21 cellular contexts compared by ENCODE assay signal in the genomic region with DNA sequence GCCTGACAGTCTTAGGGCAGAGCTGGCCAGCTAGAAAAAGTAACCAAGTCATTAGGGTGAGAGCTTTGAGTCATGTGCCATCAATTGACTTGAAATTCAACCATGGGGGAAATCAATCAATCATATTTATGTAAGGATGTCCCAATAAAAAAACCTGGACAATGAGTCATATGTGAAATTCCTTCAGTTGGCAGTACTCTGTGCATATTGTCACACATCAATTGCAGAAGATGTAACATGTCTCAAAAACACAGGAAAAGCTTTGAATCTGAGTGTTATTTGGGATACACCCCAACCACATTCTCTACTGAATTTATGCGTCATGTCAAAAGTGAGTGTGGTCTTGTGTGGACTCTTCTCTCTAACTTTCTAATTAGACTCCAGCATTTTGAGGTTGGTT.
A peak's percentile ranks its signal among the peaks of the same experiment; 100 is the strongest.
DNase-seq lines count a peak whose midpoint lies in the region; ATAC-seq and TF ChIP-seq lines count a peak whose summit lies in the region.
"Had no signal": no experiment of that assay in that cellular context is flagged by ENCODE, and none has a peak within 500 bp of the region (broad histone marks: within the 10 kb centered on the region; RNA-seq: fewer than 3 reads in every experiment).

No MANE protein-coding gene starts in this region.

- POLR2A ChIA-PET in WTC11 (lab: Charles Lee) = no interaction called here

- ATAC-seq in WTC11 = no peak
- ATAC-seq: T-helper 17 cell had no signal

- H4K20me1 ChIP-seq in osteoblast (ENCODE audit: insufficient read depth, low read length) = no peaks in the 10 kb centered on the region

- no peak overlapping the region for H3K4me3 Mint-ChIP-seq in WTC11
- no peak overlapping the region for H3K4me3 Mint-ChIP-seq in immature natural killer cell
- H3K4me3 Mint-ChIP-seq: B cell, CD14-positive monocyte, T-helper 17 cell had no signal

- H3K4me1 ChIP-seq in osteoblast (ENCODE audit: insufficient read depth, low read length) = no peaks in the 10 kb centered on the region

- no peak overlapping the region for H3K4me3 ChIP-seq in osteoblast (ENCODE audit: insufficient read depth, low read length)

- H3K27me3 Mint-ChIP-seq in WTC11 (ENCODE audit: low read depth) (no peaks in the 10 kb centered on the region), immature natural killer cell (ENCODE audit: low read depth in 3 of 3) (no peaks in the 10 kb centered on the region)
- H3K27me3 Mint-ChIP-seq: B cell, T-helper 17 cell had no signal

- peaks cover 53% of the 10 kb centered on the region for H3K4me1 Mint-ChIP-seq in WTC11
- H3K4me1 Mint-ChIP-seq in immature natural killer cell = no peaks in the 10 kb centered on the region
- H3K4me1 Mint-ChIP-seq: B cell, CD14-positive monocyte, T-helper 17 cell had no signal

- CTCF ChIA-PET in WTC11 (lab: Charles Lee) = no interaction called here

- no peaks in the 10 kb centered on the region for H3K27me3 ChIP-seq in osteoblast (ENCODE audit: insufficient read depth, low read length)

- H3K9me3 Mint-ChIP-seq in WTC11 (no peaks in the 10 kb centered on the region; the same call in 1 of the 2 replicates), immature natural killer cell (peaks cover 6 to 44% (median 14%) of the 10 kb centered on the region in 6 donors)

- DNase-seq in GM04504 (ENCODE audit: low read depth) (peak; percentile 36), HS-5 (ENCODE audit: low read depth) (peak; percentile 32), WTC11 (ENCODE audit: low spot score) (no peak), osteoblast (ENCODE audit: insufficient read length, low spot score, missing footprints) (peak; percentile 49), medulla oblongata (ENCODE audit: extremely low spot score) (no peak), immature natural killer cell (no peak), RKO (ENCODE audit: low spot score) (no peak)
- DNase-seq: EL; GF-D8; KBM-7; NCI-H1105; NCI-H2029 treated with DMSO at 0.1 percent for 48 hours; NCI-H226; NCI-H510A treated with DMSO at 0.1 percent for 48 hours; NCI-H774; NK-92 treated with Interleukin-12 subunit alpha and Interleukin-12 subunit beta, amount 100 ng/mL, for 24 hours; SHP77; SW 1271; T-helper 17 cell had no signal

- H3K36me3 ChIP-seq in osteoblast (ENCODE audit: insufficient read depth, low read length) = no peaks in the 10 kb centered on the region

- no peaks in the 10 kb centered on the region for H3K36me3 Mint-ChIP-seq in WTC11
- no peaks in the 10 kb centered on the region for H3K36me3 Mint-ChIP-seq in immature natural killer cell
- H3K36me3 Mint-ChIP-seq: CD14-positive monocyte had no signal

- no peak overlapping the region for H2AFZ ChIP-seq in osteoblast (ENCODE audit: low read length)

- no peaks in the 10 kb centered on the region for H3K9me3 ChIP-seq in osteoblast (ENCODE audit: low read depth, low read length)

- TF ChIP-seq CTCF in WTC11 (IDR thresholded peaks at IDR 0.05) = no peak
- no peak for TF ChIP-seq CTCF in osteoblast (IDR thresholded peaks at IDR 0.05; ENCODE audit: extremely low read depth, low read depth, low read length)

- peak overlapping the region; percentile 71 for H3K27ac Mint-ChIP-seq in WTC11
- H3K27ac Mint-ChIP-seq in immature natural killer cell = no peak overlapping the region
- H3K27ac Mint-ChIP-seq: B cell, CD14-positive monocyte, T-helper 17 cell had no signal

- no peak overlapping the region for H3K27ac ChIP-seq in osteoblast (ENCODE audit: low read depth, low read length)

- H3K79me2 ChIP-seq in osteoblast (ENCODE audit: insufficient read depth, low read length) = no peaks in the 10 kb centered on the region

- H3K4me2 ChIP-seq in osteoblast (ENCODE audit: insufficient read depth, low read length) = no peak overlapping the region

TF ChIP-seq in WTC11, 78 proteins besides CTCF, POLR2A, EP300 and RAD21:
- TF ChIP-seq, protein P1, sequence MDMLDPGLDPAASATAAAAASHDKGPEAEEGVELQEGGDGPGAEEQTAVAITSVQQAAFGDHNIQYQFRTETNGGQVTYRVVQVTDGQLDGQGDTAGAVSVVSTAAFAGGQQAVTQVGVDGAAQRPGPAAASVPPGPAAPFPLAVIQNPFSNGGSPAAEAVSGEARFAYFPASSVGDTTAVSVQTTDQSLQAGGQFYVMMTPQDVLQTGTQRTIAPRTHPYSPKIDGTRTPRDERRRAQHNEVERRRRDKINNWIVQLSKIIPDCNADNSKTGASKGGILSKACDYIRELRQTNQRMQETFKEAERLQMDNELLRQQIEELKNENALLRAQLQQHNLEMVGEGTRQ (CRISPR knock-in tag; IDR thresholded peaks at IDR 0.05) = no peak
- TF ChIP-seq SOX15 (CRISPR knock-in tag; IDR thresholded peaks at IDR 0.05) (no peak), TCF7 (CRISPR knock-in tag; IDR thresholded peaks at IDR 0.05; ENCODE audit: low read depth) (no peak)
- TF ChIP-seq, protein P2, sequence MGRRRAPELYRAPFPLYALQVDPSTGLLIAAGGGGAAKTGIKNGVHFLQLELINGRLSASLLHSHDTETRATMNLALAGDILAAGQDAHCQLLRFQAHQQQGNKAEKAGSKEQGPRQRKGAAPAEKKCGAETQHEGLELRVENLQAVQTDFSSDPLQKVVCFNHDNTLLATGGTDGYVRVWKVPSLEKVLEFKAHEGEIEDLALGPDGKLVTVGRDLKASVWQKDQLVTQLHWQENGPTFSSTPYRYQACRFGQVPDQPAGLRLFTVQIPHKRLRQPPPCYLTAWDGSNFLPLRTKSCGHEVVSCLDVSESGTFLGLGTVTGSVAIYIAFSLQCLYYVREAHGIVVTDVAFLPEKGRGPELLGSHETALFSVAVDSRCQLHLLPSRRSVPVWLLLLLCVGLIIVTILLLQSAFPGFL (CRISPR knock-in tag; IDR thresholded peaks at IDR 0.05; ENCODE audit: borderline replicate concordance) = no peak
- TF ChIP-seq, protein P3, sequence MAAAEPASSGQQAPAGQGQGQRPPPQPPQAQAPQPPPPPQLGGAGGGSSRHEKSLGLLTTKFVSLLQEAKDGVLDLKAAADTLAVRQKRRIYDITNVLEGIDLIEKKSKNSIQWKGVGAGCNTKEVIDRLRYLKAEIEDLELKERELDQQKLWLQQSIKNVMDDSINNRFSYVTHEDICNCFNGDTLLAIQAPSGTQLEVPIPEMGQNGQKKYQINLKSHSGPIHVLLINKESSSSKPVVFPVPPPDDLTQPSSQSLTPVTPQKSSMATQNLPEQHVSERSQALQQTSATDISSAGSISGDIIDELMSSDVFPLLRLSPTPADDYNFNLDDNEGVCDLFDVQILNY (CRISPR knock-in tag; IDR thresholded peaks at IDR 0.05) = no peak
TF ChIP-seq in WTC11: peak in this region for 0.

Comparison
In these comparisons a context has a peak if more than half of its experiments do, and no peak if none do; other contexts are left out.
1. DNase-seq: peak in GM04504 (single experiment), HS-5 (single experiment) and osteoblast (single experiment); none in WTC11 (single experiment), medulla oblongata (single experiment), immature natural killer cell (0 of 3) and RKO (single experiment).